ENCODE assay signal across 38 cellular contexts in the genomic region with DNA sequence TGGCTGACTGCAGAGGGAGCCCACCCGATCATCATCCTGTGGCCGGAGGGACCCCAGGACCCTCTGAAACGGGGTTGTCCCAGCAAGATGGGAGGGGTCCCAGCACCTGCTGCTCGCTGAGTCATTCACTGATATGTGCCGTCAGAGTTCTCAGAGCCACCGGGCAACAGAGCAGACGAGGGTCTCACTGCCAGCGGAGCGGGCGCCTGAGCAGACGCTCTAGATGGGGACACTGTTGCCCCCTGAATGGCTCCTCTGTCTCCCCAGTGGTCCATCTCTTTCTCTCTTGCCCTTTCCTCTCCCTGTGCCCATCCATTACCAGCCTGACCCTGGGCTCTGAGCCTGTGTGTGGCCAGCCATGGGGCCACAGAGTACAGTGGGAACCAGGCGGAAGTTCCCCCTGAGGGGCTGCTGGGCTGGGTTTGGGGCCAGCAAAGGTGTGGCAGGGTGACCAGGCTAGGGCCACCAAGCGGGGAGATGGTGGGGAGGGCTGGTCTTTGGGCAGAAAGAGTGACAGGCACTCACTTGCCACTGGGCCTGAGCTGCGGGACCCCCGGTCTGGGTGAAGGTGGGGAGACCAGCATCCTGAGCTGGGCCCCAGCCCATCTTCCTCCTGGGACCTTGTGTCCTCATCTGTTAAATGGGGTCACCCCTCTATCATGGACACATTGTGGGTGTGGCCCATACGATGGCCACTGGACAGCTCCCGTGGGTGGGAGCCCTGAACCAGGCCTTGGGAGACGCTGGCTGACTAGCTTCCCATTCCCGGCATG.
"Had no signal": no experiment of that assay in that cellular context is flagged by ENCODE, and none has a peak within 500 bp of the region (broad histone marks: within the 10 kb centered on the region; RNA-seq: fewer than 3 reads in every experiment).

No MANE protein-coding gene starts in this region.

- H3K4me3 ChIP-seq: ascending aorta, cardiac muscle cell had no signal

- H3K4me1 Mint-ChIP-seq: activated CD4-positive, alpha-beta memory T cell treated with anti-CD3 and anti-CD28 coated beads, Interleukin-2, amount 10 ng/mL, durations not matched to agents 7 days and 5 days; activated CD4-positive, alpha-beta T cell treated with anti-CD3 and anti-CD28 coated beads for 36 hours; activated CD4-positive, alpha-beta T cell treated with anti-CD3 and anti-CD28 coated beads, Interleukin-2, amount 10 ng/mL, durations not matched to agents 7 days and 5 days; activated CD8-positive, alpha-beta memory T cell treated with anti-CD3 and anti-CD28 coated beads, Interleukin-2, amount 10 ng/mL, durations not matched to agents 7 days and 5 days; activated naive CD4-positive, alpha-beta T cell treated with anti-CD3 and anti-CD28 coated beads, Interleukin-2, amount 10 ng/mL, durations not matched to agents 7 days and 5 days; activated naive CD4-positive, alpha-beta T cell treated with anti-CD3 and anti-CD28 coated beads, Interleukin-2, amount 50 U/mL, for 24 hours; activated naive CD8-positive, alpha-beta T cell treated with anti-CD3 and anti-CD28 coated beads, Interleukin-2, amount 10 ng/mL, durations not matched to agents 7 days and 5 days; activated naive CD8-positive, alpha-beta T cell treated with anti-CD3 and anti-CD28 coated beads, Interleukin-2, amount 50 U/mL, for 24 hours; brain; central memory CD8-positive, alpha-beta T cell; WTC11 had no signal

- H3K9me3 Mint-ChIP-seq: activated CD4-positive, alpha-beta memory T cell treated with anti-CD3 and anti-CD28 coated beads, Interleukin-2, amount 10 ng/mL, durations not matched to agents 7 days and 5 days; activated CD4-positive, alpha-beta T cell treated with anti-CD3 and anti-CD28 coated beads, Interleukin-2, amount 10 ng/mL, durations not matched to agents 7 days and 5 days; activated naive CD4-positive, alpha-beta T cell treated with anti-CD3 and anti-CD28 coated beads, Interleukin-2, amount 10 ng/mL, durations not matched to agents 7 days and 5 days; activated naive CD4-positive, alpha-beta T cell treated with anti-CD3 and anti-CD28 coated beads, Interleukin-2, amount 50 U/mL, for 24 hours; activated naive CD8-positive, alpha-beta T cell treated with anti-CD3 and anti-CD28 coated beads, Interleukin-2, amount 10 ng/mL, durations not matched to agents 7 days and 5 days; activated naive CD8-positive, alpha-beta T cell treated with anti-CD3 and anti-CD28 coated beads, Interleukin-2, amount 50 U/mL, for 24 hours; activated T-cell treated with anti-CD3 and anti-CD28 coated beads, Interleukin-2, amount 50 U/mL, for 24 hours; activated T-helper 2 cell treated with anti-CD3 and anti-CD28 coated beads, Interferon-gamma antibody, Interleukin-2, Interleukin-4, amounts not matched to agents 10 μg/mL and 5 μg/mL and 100 μg/mL, durations not matched to agents 14 hours and 24 hours and 36 hours; central memory CD8-positive, alpha-beta T cell; T-helper 1 cell treated with Interleukin-12 subunit alpha and Interleukin-12 subunit beta and Interleukin-4 antibody, amounts not matched to agents 30 μg/mL and 1 μg/mL, for 36 hours; T-helper 2 cell treated with Interferon-gamma antibody and Interleukin-4, amounts not matched to agents 5 μg/mL and 100 μg/mL, for 36 hours; WTC11 had no signal

- H3K9me3 ChIP-seq: ascending aorta had no signal

- DNase-seq: activated CD4-positive, alpha-beta memory T cell treated with anti-CD3 and anti-CD28 coated beads, Interleukin-2, amount 10 ng/mL, durations not matched to agents 7 days and 5 days; activated CD4-positive, alpha-beta T cell treated with anti-CD3 and anti-CD28 coated beads for 1 hour; activated CD4-positive, alpha-beta T cell treated with anti-CD3 and anti-CD28 coated beads for 36 hours; activated CD4-positive, alpha-beta T cell treated with anti-CD3 and anti-CD28 coated beads for 48 hours; activated CD4-positive, alpha-beta T cell treated with anti-CD3 and anti-CD28 coated beads, Interleukin-2, amount 10 ng/mL, durations not matched to agents 7 days and 5 days; activated CD4-positive, alpha-beta T cell treated with anti-CD3 and anti-CD28 coated beads, Interleukin-2, amount 50 U/mL, for 48 hours; activated CD4-positive, CD25-positive, alpha-beta regulatory T cell; activated CD8-positive, alpha-beta memory T cell treated with anti-CD3 and anti-CD28 coated beads for 24 hours; activated CD8-positive, alpha-beta memory T cell treated with anti-CD3 and anti-CD28 coated beads, Interleukin-2, amount 10 ng/mL, durations not matched to agents 7 days and 5 days; activated CD8-positive, alpha-beta memory T cell treated with anti-CD3 and anti-CD28 coated beads, Interleukin-2, amount 50 U/mL, for 48 hours; activated CD8-positive, alpha-beta T cell treated with anti-CD3 and anti-CD28 coated beads, Interleukin-2, amount 10 ng/mL, durations not matched to agents 7 days and 5 days; activated effector memory CD4-positive, alpha-beta T cell treated with Interleukin-2 at 50 U/mL for 16 hours; activated gamma-delta T cell; activated naive CD4-positive, alpha-beta T cell treated with anti-CD3 and anti-CD28 coated beads, Interleukin-2, amount 10 ng/mL, durations not matched to agents 7 days and 5 days; activated naive CD4-positive, alpha-beta T cell treated with Interleukin-2 at 50 U/mL for 16 hours; activated naive CD8-positive, alpha-beta T cell treated with anti-CD3 and anti-CD28 coated beads, Interleukin-2, amount 10 ng/mL, durations not matched to agents 7 days and 5 days; activated naive CD8-positive, alpha-beta T cell treated with anti-CD3 and anti-CD28 coated beads, Interleukin-2, amount 50 U/mL, for 24 hours; activated T-cell treated with anti-CD3 and anti-CD28 coated beads, Interleukin-2, amount 50 U/mL, for 24 hours; activated T-cell treated with anti-CD3 and anti-CD28 coated beads, Interleukin-2, amount 50 U/mL, for 48 hours; amygdala; anterior cingulate cortex; cerebellar nuclear complex; T-helper 1 cell; T-helper 2 cell; T-helper 9 cell; WERI-Rb-1 had no signal

- H3K27me3 ChIP-seq: ascending aorta, cardiac muscle cell had no signal

- FAIRE-seq: bronchial epithelial cell, TTC549 had no signal

- H3K36me3 Mint-ChIP-seq: activated CD8-positive, alpha-beta memory T cell treated with anti-CD3 and anti-CD28 coated beads, Interleukin-2, amount 10 ng/mL, durations not matched to agents 7 days and 5 days; activated naive CD4-positive, alpha-beta T cell treated with anti-CD3 and anti-CD28 coated beads, Interleukin-2, amount 10 ng/mL, durations not matched to agents 7 days and 5 days; activated naive CD4-positive, alpha-beta T cell treated with anti-CD3 and anti-CD28 coated beads, Interleukin-2, amount 50 U/mL, for 24 hours; activated naive CD8-positive, alpha-beta T cell; activated naive CD8-positive, alpha-beta T cell treated with anti-CD3 and anti-CD28 coated beads, Interleukin-2, amount 10 ng/mL, durations not matched to agents 7 days and 5 days; brain; WTC11 had no signal

- H3K4me1 ChIP-seq: ascending aorta had no signal

- H3K27ac Mint-ChIP-seq: activated CD4-positive, alpha-beta memory T cell treated with anti-CD3 and anti-CD28 coated beads, Interleukin-2, amount 10 ng/mL, durations not matched to agents 7 days and 5 days; activated CD4-positive, alpha-beta T cell treated with anti-CD3 and anti-CD28 coated beads for 36 hours; activated CD4-positive, alpha-beta T cell treated with anti-CD3 and anti-CD28 coated beads, Interleukin-2, amount 10 ng/mL, durations not matched to agents 7 days and 5 days; activated CD8-positive, alpha-beta memory T cell treated with anti-CD3 and anti-CD28 coated beads, Interleukin-2, amount 10 ng/mL, durations not matched to agents 7 days and 5 days; activated CD8-positive, alpha-beta T cell treated with anti-CD3 and anti-CD28 coated beads, Interleukin-2, amount 10 ng/mL, durations not matched to agents 7 days and 5 days; activated naive CD4-positive, alpha-beta T cell treated with anti-CD3 and anti-CD28 coated beads, Interleukin-2, amount 10 ng/mL, durations not matched to agents 7 days and 5 days; activated naive CD4-positive, alpha-beta T cell treated with anti-CD3 and anti-CD28 coated beads, Interleukin-2, amount 50 U/mL, for 24 hours; activated naive CD8-positive, alpha-beta T cell; activated naive CD8-positive, alpha-beta T cell treated with anti-CD3 and anti-CD28 coated beads, Interleukin-2, amount 10 ng/mL, durations not matched to agents 7 days and 5 days; activated naive CD8-positive, alpha-beta T cell treated with anti-CD3 and anti-CD28 coated beads, Interleukin-2, amount 50 U/mL, for 24 hours; activated T-cell treated with anti-CD3 and anti-CD28 coated beads, Interleukin-2, amount 50 U/mL, for 24 hours; activated T-helper 2 cell treated with anti-CD3 and anti-CD28 coated beads, Interferon-gamma antibody, Interleukin-2, Interleukin-4, amounts not matched to agents 10 μg/mL and 5 μg/mL and 100 μg/mL, durations not matched to agents 14 hours and 24 hours and 36 hours; brain; T-helper 1 cell treated with Interleukin-12 subunit alpha and Interleukin-12 subunit beta and Interleukin-4 antibody, amounts not matched to agents 30 μg/mL and 1 μg/mL, for 36 hours; T-helper 2 cell treated with Interferon-gamma antibody and Interleukin-4, amounts not matched to agents 5 μg/mL and 100 μg/mL, for 36 hours; WTC11 had no signal

- H3K4me3 Mint-ChIP-seq: activated CD4-positive, alpha-beta memory T cell treated with anti-CD3 and anti-CD28 coated beads, Interleukin-2, amount 10 ng/mL, durations not matched to agents 7 days and 5 days; activated CD4-positive, alpha-beta T cell treated with anti-CD3 and anti-CD28 coated beads for 36 hours; activated CD4-positive, alpha-beta T cell treated with anti-CD3 and anti-CD28 coated beads, Interleukin-2, amount 10 ng/mL, durations not matched to agents 7 days and 5 days; activated CD8-positive, alpha-beta memory T cell treated with anti-CD3 and anti-CD28 coated beads, Interleukin-2, amount 10 ng/mL, durations not matched to agents 7 days and 5 days; activated CD8-positive, alpha-beta T cell treated with anti-CD3 and anti-CD28 coated beads, Interleukin-2, amount 10 ng/mL, durations not matched to agents 7 days and 5 days; activated naive CD4-positive, alpha-beta T cell treated with anti-CD3 and anti-CD28 coated beads, Interleukin-2, amount 10 ng/mL, durations not matched to agents 7 days and 5 days; activated naive CD4-positive, alpha-beta T cell treated with anti-CD3 and anti-CD28 coated beads, Interleukin-2, amount 50 U/mL, for 24 hours; activated naive CD8-positive, alpha-beta T cell; activated naive CD8-positive, alpha-beta T cell treated with anti-CD3 and anti-CD28 coated beads, Interleukin-2, amount 10 ng/mL, durations not matched to agents 7 days and 5 days; activated naive CD8-positive, alpha-beta T cell treated with anti-CD3 and anti-CD28 coated beads, Interleukin-2, amount 50 U/mL, for 24 hours; activated T-cell treated with anti-CD3 and anti-CD28 coated beads, Interleukin-2, amount 50 U/mL, for 24 hours; brain; central memory CD8-positive, alpha-beta T cell; T-helper 1 cell treated with Interleukin-12 subunit alpha and Interleukin-12 subunit beta and Interleukin-4 antibody, amounts not matched to agents 30 μg/mL and 1 μg/mL, for 36 hours; T-helper 2 cell treated with Interferon-gamma antibody and Interleukin-4, amounts not matched to agents 5 μg/mL and 100 μg/mL, for 36 hours; WTC11 had no signal

- H3K27me3 Mint-ChIP-seq: activated CD4-positive, alpha-beta memory T cell treated with anti-CD3 and anti-CD28 coated beads, Interleukin-2, amount 10 ng/mL, durations not matched to agents 7 days and 5 days; activated CD4-positive, alpha-beta T cell treated with anti-CD3 and anti-CD28 coated beads for 36 hours; activated CD4-positive, alpha-beta T cell treated with anti-CD3 and anti-CD28 coated beads, Interleukin-2, amount 10 ng/mL, durations not matched to agents 7 days and 5 days; activated CD8-positive, alpha-beta memory T cell treated with anti-CD3 and anti-CD28 coated beads, Interleukin-2, amount 10 ng/mL, durations not matched to agents 7 days and 5 days; activated naive CD4-positive, alpha-beta T cell treated with anti-CD3 and anti-CD28 coated beads, Interleukin-2, amount 10 ng/mL, durations not matched to agents 7 days and 5 days; activated naive CD4-positive, alpha-beta T cell treated with anti-CD3 and anti-CD28 coated beads, Interleukin-2, amount 50 U/mL, for 24 hours; activated naive CD8-positive, alpha-beta T cell; activated naive CD8-positive, alpha-beta T cell treated with anti-CD3 and anti-CD28 coated beads, Interleukin-2, amount 10 ng/mL, durations not matched to agents 7 days and 5 days; activated naive CD8-positive, alpha-beta T cell treated with anti-CD3 and anti-CD28 coated beads, Interleukin-2, amount 50 U/mL, for 24 hours; activated T-cell treated with anti-CD3 and anti-CD28 coated beads, Interleukin-2, amount 50 U/mL, for 24 hours; central memory CD8-positive, alpha-beta T cell had no signal

- H3K27ac ChIP-seq: ascending aorta, cardiac muscle cell, WERI-Rb-1 had no signal

- H3K36me3 ChIP-seq: ascending aorta, cardiac muscle cell, WERI-Rb-1 had no signal
